Comparison of ENCODE assay signal across 17 cellular contexts in the genomic region with DNA sequence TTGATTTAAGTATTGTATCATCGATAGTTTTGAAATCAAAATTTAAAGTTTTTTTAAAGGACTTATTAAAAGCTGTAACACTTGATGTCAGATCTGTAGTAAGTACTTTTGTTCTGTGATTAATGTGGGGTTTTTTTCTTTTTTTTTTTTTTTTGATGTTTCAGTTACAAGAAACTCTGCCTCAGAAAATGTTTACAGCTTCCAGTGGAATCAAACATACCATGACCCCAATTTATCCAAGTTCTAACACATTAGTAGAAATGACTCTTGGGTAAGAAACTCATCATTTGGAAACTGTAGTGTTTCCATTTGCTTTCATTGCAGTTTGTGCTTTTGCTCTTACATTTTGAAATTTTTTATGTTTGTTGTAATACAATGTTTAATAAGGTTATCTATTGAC. TPM values are rescaled to one million over a fixed set of nuclear protein-coding genes. Genes with fewer than 3 reads are reported as not detected.
DNase-seq lines count a peak whose midpoint lies in the region; ATAC-seq lines count a peak whose summit lies in the region.
"Had no signal": no experiment of that assay in that cellular context is flagged by ENCODE, and none has a peak within 500 bp of the region (broad histone marks: within the 10 kb centered on the region; RNA-seq: fewer than 3 reads in every experiment).

No MANE protein-coding gene starts in this region.

- H3K36me3 Mint-ChIP-seq in activated T-cell treated with anti-CD3 and anti-CD28 coated beads, Interleukin-2, amount 50 U/mL, for 24 hours (ENCODE audit: low read depth): peaks cover 88% of the 10 kb centered on the region
- peaks cover 25% of the 10 kb centered on the region for H3K36me3 Mint-ChIP-seq in activated T-helper 1 cell treated with anti-CD3 and anti-CD28 coated beads, Interleukin-12 subunit alpha, Interleukin-12 subunit beta, Interleukin-2, Interleukin-4 antibody, amounts not matched to agents 30 ng/mL and 10 ng/mL and 1 ng/mL, durations not matched to agents 14 hours and 24 hours and 36 hours (ENCODE audit: low read depth)
- peaks cover 100% of the 10 kb centered on the region for H3K36me3 Mint-ChIP-seq in stimulated activated effector memory CD8-positive, alpha-beta T cell treated with anti-CD3 and anti-CD28 coated beads, Interleukin-12 subunit alpha, Interleukin-12 subunit beta, amount 100 ng/mL, for 72 hours

- no peaks in the 10 kb centered on the region for H3K9me3 Mint-ChIP-seq in activated T-cell treated with anti-CD3 and anti-CD28 coated beads, Interleukin-2, amount 50 U/mL, for 24 hours
- no peaks in the 10 kb centered on the region for H3K9me3 Mint-ChIP-seq in activated T-helper 1 cell treated with anti-CD3 and anti-CD28 coated beads, Interleukin-12 subunit alpha, Interleukin-12 subunit beta, Interleukin-2, Interleukin-4 antibody, amounts not matched to agents 30 ng/mL and 10 ng/mL and 1 ng/mL, durations not matched to agents 14 hours and 24 hours and 36 hours
- no peaks in the 10 kb centered on the region for H3K9me3 Mint-ChIP-seq in stimulated activated effector memory CD8-positive, alpha-beta T cell treated with anti-CD3 and anti-CD28 coated beads, Interleukin-12 subunit alpha, Interleukin-12 subunit beta, amount 100 ng/mL, for 72 hours
- H3K9me3 Mint-ChIP-seq: CD8-positive, alpha-beta memory T cell; HFFc6 had no signal

- ATAC-seq in activated CD4-positive, CD25-positive, alpha-beta regulatory T cell treated with anti-CD3 and anti-CD28 coated beads, Interleukin-2, amount 50 U/mL, for 24 hours: peak; percentile 21 to 36
- ATAC-seq in stimulated activated effector memory CD8-positive, alpha-beta T cell treated with anti-CD3 and anti-CD28 coated beads, Interleukin-12 subunit alpha, Interleukin-12 subunit beta, amount 100 ng/mL, for 72 hours: peak; percentile 63
- ATAC-seq in GM19467 (IDR thresholded peaks at IDR 0.05; ENCODE audit: unreplicated experiment): no peak
- ATAC-seq: HCT116 had no signal

- no peaks in the 10 kb centered on the region for H3K27me3 Mint-ChIP-seq in activated T-cell treated with anti-CD3 and anti-CD28 coated beads, Interleukin-2, amount 50 U/mL, for 24 hours
- H3K27me3 Mint-ChIP-seq in activated T-helper 1 cell treated with anti-CD3 and anti-CD28 coated beads, Interleukin-12 subunit alpha, Interleukin-12 subunit beta, Interleukin-2, Interleukin-4 antibody, amounts not matched to agents 30 ng/mL and 10 ng/mL and 1 ng/mL, durations not matched to agents 14 hours and 24 hours and 36 hours (ENCODE audit: insufficient read depth): no peaks in the 10 kb centered on the region
- H3K27me3 Mint-ChIP-seq: B cell; CD8-positive, alpha-beta memory T cell had no signal

- H3K27ac Mint-ChIP-seq in activated T-cell treated with anti-CD3 and anti-CD28 coated beads, Interleukin-2, amount 50 U/mL, for 24 hours: peak overlapping the region; percentile 81
- peak overlapping the region; percentile 61 for H3K27ac Mint-ChIP-seq in activated T-helper 1 cell treated with anti-CD3 and anti-CD28 coated beads, Interleukin-12 subunit alpha, Interleukin-12 subunit beta, Interleukin-2, Interleukin-4 antibody, amounts not matched to agents 30 ng/mL and 10 ng/mL and 1 ng/mL, durations not matched to agents 14 hours and 24 hours and 36 hours
- peak overlapping the region; percentile 80 for H3K27ac Mint-ChIP-seq in stimulated activated effector memory CD8-positive, alpha-beta T cell treated with anti-CD3 and anti-CD28 coated beads, Interleukin-12 subunit alpha, Interleukin-12 subunit beta, amount 100 ng/mL, for 72 hours
- H3K27ac Mint-ChIP-seq: B cell, HFFc6 had no signal

- DNase-seq in activated CD4-positive, CD25-positive, alpha-beta regulatory T cell treated with anti-CD3 and anti-CD28 coated beads, Interleukin-2, amount 50 U/mL, for 72 hours: no peak
- DNase-seq in activated T-cell treated with anti-CD3 and anti-CD28 coated beads, Interleukin-2, amount 50 U/mL, for 24 hours: no peak
- no peak for DNase-seq in activated T-cell treated with anti-CD3 and anti-CD28 coated beads for 4 hours
- no peak for DNase-seq in activated T-helper 1 cell treated with anti-CD3 and anti-CD28 coated beads, Interleukin-12 subunit alpha, Interleukin-12 subunit beta, Interleukin-2, Interleukin-4 antibody, amounts not matched to agents 30 ng/mL and 10 ng/mL and 1 ng/mL, durations not matched to agents 14 hours and 24 hours and 36 hours (ENCODE audit: low spot score)
- DNase-seq in stimulated activated effector memory CD8-positive, alpha-beta T cell treated with anti-CD3 and anti-CD28 coated beads, Interleukin-12 subunit alpha, Interleukin-12 subunit beta, amount 100 ng/mL, for 72 hours (ENCODE audit: low spot score in 2 of 2): no peak
- DNase-seq in DMS153 treated with DMSO at 0.1 percent for 48 hours (lab: John Stamatoyannopoulos, UW; ENCODE audit: unreplicated experiment): no peak
- DNase-seq: Caco-2; CD8-positive, alpha-beta memory T cell; DMS79; GF-D8; GOT3; H7; HFFc6 had no signal

- H3K4me1 Mint-ChIP-seq in activated T-cell treated with anti-CD3 and anti-CD28 coated beads, Interleukin-2, amount 50 U/mL, for 24 hours (ENCODE audit: low read depth): peaks cover 19% of the 10 kb centered on the region
- peaks cover 19% of the 10 kb centered on the region for H3K4me1 Mint-ChIP-seq in activated T-helper 1 cell treated with anti-CD3 and anti-CD28 coated beads, Interleukin-12 subunit alpha, Interleukin-12 subunit beta, Interleukin-2, Interleukin-4 antibody, amounts not matched to agents 30 ng/mL and 10 ng/mL and 1 ng/mL, durations not matched to agents 14 hours and 24 hours and 36 hours (ENCODE audit: low read depth)
- peaks cover 7% of the 10 kb centered on the region for H3K4me1 Mint-ChIP-seq in stimulated activated effector memory CD8-positive, alpha-beta T cell treated with anti-CD3 and anti-CD28 coated beads, Interleukin-12 subunit alpha, Interleukin-12 subunit beta, amount 100 ng/mL, for 72 hours
- H3K4me1 Mint-ChIP-seq: B cell had no signal

- no peak overlapping the region for H3K4me3 Mint-ChIP-seq in activated T-cell treated with anti-CD3 and anti-CD28 coated beads, Interleukin-2, amount 50 U/mL, for 24 hours
- H3K4me3 Mint-ChIP-seq in activated T-helper 1 cell treated with anti-CD3 and anti-CD28 coated beads, Interleukin-12 subunit alpha, Interleukin-12 subunit beta, Interleukin-2, Interleukin-4 antibody, amounts not matched to agents 30 ng/mL and 10 ng/mL and 1 ng/mL, durations not matched to agents 14 hours and 24 hours and 36 hours: no peak overlapping the region
- no peak overlapping the region for H3K4me3 Mint-ChIP-seq in stimulated activated effector memory CD8-positive, alpha-beta T cell treated with anti-CD3 and anti-CD28 coated beads, Interleukin-12 subunit alpha, Interleukin-12 subunit beta, amount 100 ng/mL, for 72 hours
- H3K4me3 Mint-ChIP-seq: B cell; CD8-positive, alpha-beta memory T cell; HFFc6 had no signal

- intact Hi-C loops in activated T-helper 1 cell treated with anti-CD3 and anti-CD28 coated beads, Interleukin-12 subunit alpha, Interleukin-12 subunit beta, Interleukin-2, Interleukin-4 antibody, amounts not matched to agents 30 ng/mL and 10 ng/mL and 1 ng/mL, durations not matched to agents 14 hours and 24 hours and 36 hours (cut with micrococcal nuclease): no loop called here

RNA-seq across cellular contexts. Expression of a gene that starts 45.6 kb away (rescaled TPM):
- 33.6 and 42.4 TPM in 2 replicates for total RNA-seq in activated T-helper 1 cell treated with anti-CD3 and anti-CD28 coated beads, Interleukin-12 subunit alpha, Interleukin-12 subunit beta, Interleukin-2, Interleukin-4 antibody, amounts not matched to agents 30 ng/mL and 10 ng/mL and 1 ng/mL, durations not matched to agents 14 hours and 24 hours and 36 hours
